Comparison of ENCODE assay signal across 13 cellular contexts in genomic region chr3:127390365-127391025, GRCh38.
DNase-seq lines count a peak whose midpoint lies in the region; ATAC-seq and TF ChIP-seq lines count a peak whose summit lies in the region.
"Had no signal": no experiment of that assay in that cellular context is flagged by ENCODE, and none has a peak within 500 bp of the region (broad histone marks: within the 10 kb centered on the region; RNA-seq: fewer than 3 reads in every experiment).

No MANE protein-coding gene starts in this region.

- no peak overlapping the region for H4K91ac ChIP-seq in trophoblast cell (ENCODE audit: low read depth, low read length)

- WGBS in trophoblast cell (ENCODE audit: extremely low coverage, insufficient coverage, insufficient read length) = no CpG with 5 or more reads among the region's 15 CpGs

- no peak overlapping the region for H2BK5ac ChIP-seq in trophoblast cell (ENCODE audit: low read depth, low read length, poor library complexity)

- POLR2A ChIA-PET in Caco-2 (lab: Charles Lee) = no interaction called here

- H3K4me3 ChIP-seq in left ventricle myocardium inferior (no peak overlapping the region), left lung (no peak overlapping the region), trophoblast cell (ENCODE audit: low read depth, low read length) (peak overlapping the region; percentile 18), Caco-2 (ENCODE audit: low read depth, low read length) (no peak overlapping the region)
- H3K4me3 ChIP-seq: BLaER1 had no signal

- H3K9ac ChIP-seq in trophoblast cell (ENCODE audit: low read length) = no peak overlapping the region
- H3K9ac ChIP-seq: BLaER1 had no signal

- peaks cover 98% of the 10 kb centered on the region for H3K27me3 ChIP-seq in left ventricle myocardium inferior (ENCODE audit: low read depth)
- H3K27me3 ChIP-seq in left lung = peaks cover 0 to 31% of the 10 kb centered on the region in 2 donors
- no peaks in the 10 kb centered on the region for H3K27me3 ChIP-seq in trophoblast cell (ENCODE audit: insufficient read depth, low read length)
- no peaks in the 10 kb centered on the region for H3K27me3 ChIP-seq in Caco-2 (replicated peaks; ENCODE audit: control insufficient read depth, insufficient read depth, low read length)
- H3K27me3 ChIP-seq: BLaER1 had no signal

- no TSS peak for BruUV-seq in Caco-2 (replicated peaks; lab: Mats Ljungman, UMichigan)

- H3K9me3 ChIP-seq in left ventricle myocardium inferior (replicated peaks) (no peaks in the 10 kb centered on the region), left lung (no peaks in the 10 kb centered on the region), trophoblast cell (ENCODE audit: insufficient read depth, low read depth, low read length) (peaks cover 10% of the 10 kb centered on the region), Caco-2 (no peaks in the 10 kb centered on the region)
- H3K9me3 ChIP-seq: BLaER1 had no signal

- H3K14ac ChIP-seq in trophoblast cell (ENCODE audit: low read length) = no peak overlapping the region

- H3K27ac Mint-ChIP-seq in Caco-2 (ENCODE audit: unreplicated experiment) = no peak overlapping the region
- no peak overlapping the region for H3K27ac Mint-ChIP-seq in activated naive CD4-positive, alpha-beta T cell treated with anti-CD3 and anti-CD28 coated beads, Interleukin-2, amount 50 U/mL, for 72 hours
- H3K27ac Mint-ChIP-seq: CD8-positive, alpha-beta memory T cell had no signal

- ATAC-seq in Right ventricle myocardium inferior (no peak), left lung (peak; percentile 39), esophagus mucosa (no peak)
- ATAC-seq in activated naive CD4-positive, alpha-beta T cell treated with anti-CD3 and anti-CD28 coated beads, Interleukin-2, amount 50 U/mL, for 72 hours = no peak

- H3K79me1 ChIP-seq in trophoblast cell (ENCODE audit: low read length) = peaks cover 2% of the 10 kb centered on the region

- TF ChIP-seq CTCF in left ventricle myocardium inferior (IDR thresholded peaks at IDR 0.05; ENCODE audit: borderline replicate concordance) = no peak
- no peak for TF ChIP-seq CTCF in left lung (IDR thresholded peaks at IDR 0.05)
- TF ChIP-seq CTCF in Caco-2 (IDR thresholded peaks at IDR 0.05; ENCODE audit: insufficient read depth in 1 of 2, low read depth in 1 of 2, low read length in 1 of 2, severe bottlenecking in 1 of 2, unreplicated experiment in 1 of 2) = no peak

- H3K4ac ChIP-seq in trophoblast cell (ENCODE audit: low read depth, low read length) = no peak overlapping the region

- H3K27ac ChIP-seq in left ventricle myocardium inferior (replicated peaks) = no peak overlapping the region
- H3K27ac ChIP-seq in left lung = no peak overlapping the region
- H3K27ac ChIP-seq in trophoblast cell (ENCODE audit: low read depth, low read length) = no peak overlapping the region
- H3K27ac ChIP-seq: 22Rv1, BLaER1 had no signal

- H3K36me3 ChIP-seq in left ventricle myocardium inferior (no peaks in the 10 kb centered on the region), left lung (no peaks in the 10 kb centered on the region), trophoblast cell (ENCODE audit: control insufficient read depth in 1 of 2, insufficient read depth in 2 of 2, low read length in 2 of 2) (no peaks in the 10 kb centered on the region), Caco-2 (ENCODE audit: control insufficient read depth, insufficient read depth, low read length) (no peaks in the 10 kb centered on the region)
- H3K36me3 ChIP-seq: BLaER1 had no signal

- no peaks in the 10 kb centered on the region for H3K36me3 Mint-ChIP-seq in Caco-2 (ENCODE audit: insufficient read depth, unreplicated experiment)
- no peaks in the 10 kb centered on the region for H3K36me3 Mint-ChIP-seq in activated naive CD4-positive, alpha-beta T cell treated with anti-CD3 and anti-CD28 coated beads, Interleukin-2, amount 50 U/mL, for 72 hours
- H3K36me3 Mint-ChIP-seq: CD8-positive, alpha-beta memory T cell had no signal

- no peak overlapping the region for H4K12ac ChIP-seq in trophoblast cell (ENCODE audit: low read depth, low read length)

- CTCF ChIA-PET in Caco-2 (lab: Charles Lee) = no interaction called here

- peak; percentile 5 for DNase-seq in left ventricle myocardium inferior
- no peak for DNase-seq in Right ventricle myocardium inferior (ENCODE audit: missing footprints)
- no peak for DNase-seq in left lung
- DNase-seq in trophoblast cell = no peak
- no peak for DNase-seq in Caco-2
- DNase-seq in stimulated activated naive CD4-positive, alpha-beta T cell treated with Interleukin-2 at 50 U/mL for 16 hours (lab: John Stamatoyannopoulos, UW) = no peak
- DNase-seq in activated naive CD4-positive, alpha-beta T cell treated with anti-CD3 and anti-CD28 coated beads, Interleukin-2, amount 50 U/mL, for 72 hours (ENCODE audit: low spot score in 2 of 2) = no peak
- DNase-seq: AML-193; CD8-positive, alpha-beta memory T cell; DMS 273 treated with DMSO at 0.1 percent for 48 hours had no signal

- H3K23ac ChIP-seq in trophoblast cell (ENCODE audit: low read length) = no peak overlapping the region

- H3K4me1 ChIP-seq in left ventricle myocardium inferior (no peaks in the 10 kb centered on the region), left lung (no peaks in the 10 kb centered on the region), trophoblast cell (ENCODE audit: control insufficient read depth in 1 of 2, insufficient read depth in 2 of 2, low read length in 2 of 2) (peaks cover 5 to 8% of the 10 kb centered on the region in 2 experiments), Caco-2 (0 out of 2 replicates have a peak, but pooled peaks cover 4% of the 10 kb centered on the region)

- no peaks in the 10 kb centered on the region for H3K9me3 Mint-ChIP-seq in Caco-2 (ENCODE audit: unreplicated experiment)
- H3K9me3 Mint-ChIP-seq in activated naive CD4-positive, alpha-beta T cell treated with anti-CD3 and anti-CD28 coated beads, Interleukin-2, amount 50 U/mL, for 72 hours = no peaks in the 10 kb centered on the region
- H3K9me3 Mint-ChIP-seq: CD8-positive, alpha-beta memory T cell had no signal

- no peaks in the 10 kb centered on the region for H3K79me2 ChIP-seq in trophoblast cell (ENCODE audit: control insufficient read depth, insufficient read depth, low read length, poor library complexity)

- H3K4me2 ChIP-seq in trophoblast cell (ENCODE audit: low read length) = no peak overlapping the region

- no peak overlapping the region for H2AK5ac ChIP-seq in trophoblast cell (ENCODE audit: low read length)

- H3K4me3 Mint-ChIP-seq in Caco-2 (ENCODE audit: unreplicated experiment) = no peak overlapping the region
- H3K4me3 Mint-ChIP-seq: CD8-positive, alpha-beta memory T cell had no signal

- H4K8ac ChIP-seq in trophoblast cell (ENCODE audit: low read depth, low read length) = no peak overlapping the region

- no peaks in the 10 kb centered on the region for H3K4me1 Mint-ChIP-seq in Caco-2 (ENCODE audit: low read depth, unreplicated experiment)
- H3K4me1 Mint-ChIP-seq: CD8-positive, alpha-beta memory T cell had no signal

- H2BK120ac ChIP-seq in trophoblast cell (ENCODE audit: insufficient read depth, low read length, poor library complexity) = no peak overlapping the region

- H2BK12ac ChIP-seq in trophoblast cell (ENCODE audit: low read length) = no peak overlapping the region

- intact Hi-C loops in left ventricle myocardium inferior (cut with micrococcal nuclease) = no loop called here
- intact Hi-C loops in Right ventricle myocardium inferior (cut with DNase I) = no loop called here
- intact Hi-C loops in left lung (cut with DNase I) = no loop called here
- intact Hi-C loops in Caco-2 (cut with micrococcal nuclease; ENCODE audit: unreplicated experiment) = no loop called here

- H3K18ac ChIP-seq in trophoblast cell (ENCODE audit: low read length) = no peak overlapping the region

- peaks cover 11% of the 10 kb centered on the region for H3K27me3 Mint-ChIP-seq in Caco-2 (ENCODE audit: insufficient read depth, unreplicated experiment)

- H2AFZ ChIP-seq in trophoblast cell (ENCODE audit: insufficient read depth, low read length, poor library complexity) = no peak overlapping the region
